8 cellular contexts compared by ENCODE assay signal in genomic region chr3:71226565-71227281, GRCh38.
A peak's percentile ranks its signal among the peaks of the same experiment; 100 is the strongest.
DNase-seq lines count a peak whose midpoint lies in the region; ATAC-seq and TF ChIP-seq lines count a peak whose summit lies in the region.

No MANE protein-coding gene starts in this region.

- H3K27ac ChIP-seq in thoracic aorta: peak overlapping the region; percentile 89 to 90

- POLR2A ChIA-PET in naive thymus-derived CD8-positive, alpha-beta T cell (lab: Charles Lee): interaction anchor here (0.7 kb wide), 1 partner anchor 14 kb away, joined by 5 read pairs; no protein-coding TSS in a partner anchor

- no peak for TF ChIP-seq CTCF in GM12864 (IDR thresholded peaks at IDR 0.05; ENCODE audit: low read depth, low read length, missing control alignments)
- TF ChIP-seq CTCF in astrocyte of the spinal cord (IDR thresholded peaks at IDR 0.05; ENCODE audit: low read depth, low read length): no peak
- TF ChIP-seq CTCF in thoracic aorta (IDR thresholded peaks at IDR 0.05): no peak

- in situ Hi-C loops in astrocyte of the spinal cord (cut with HindIII; ENCODE audit: low sequenced_read_pairs): no loop called here

- H3K9me3 ChIP-seq in T-helper 17 cell (ENCODE audit: control insufficient read depth, low read length, poor library complexity, severe bottlenecking): no peaks in the 10 kb centered on the region
- no peaks in the 10 kb centered on the region for H3K9me3 ChIP-seq in thoracic aorta

- peak overlapping the region; percentile 19 for H3K4me3 ChIP-seq in GM12864 (ENCODE audit: low read depth, low read length)
- H3K4me3 ChIP-seq in astrocyte of the spinal cord (ENCODE audit: low read depth, low read length): no peak overlapping the region
- H3K4me3 ChIP-seq in thoracic aorta: peak overlapping the region; percentile 70

- peak overlapping the region; percentile 94 for H3K27ac Mint-ChIP-seq in T-helper 17 cell
- peak overlapping the region; percentile 88 to 98 (median 92) for H3K27ac Mint-ChIP-seq in naive thymus-derived CD8-positive, alpha-beta T cell

- H3K27me3 Mint-ChIP-seq in T-helper 17 cell: no peaks in the 10 kb centered on the region
- H3K27me3 Mint-ChIP-seq in naive thymus-derived CD8-positive, alpha-beta T cell: no peaks in the 10 kb centered on the region

- no peaks in the 10 kb centered on the region for H3K36me3 ChIP-seq in thoracic aorta

- peaks cover 6% of the 10 kb centered on the region for H3K36me3 Mint-ChIP-seq in T-helper 17 cell (ENCODE audit: low read depth)
- H3K36me3 Mint-ChIP-seq in naive thymus-derived CD8-positive, alpha-beta T cell: peaks cover 8 to 20% (median 19%) of the 10 kb centered on the region in 3 donors

- peaks cover 18 to 65% of the 10 kb centered on the region in 2 donors for H3K4me1 ChIP-seq in thoracic aorta (ENCODE audit: control insufficient read depth in 1 of 2, low read depth in 2 of 2)

- H3K9me3 Mint-ChIP-seq in naive thymus-derived CD8-positive, alpha-beta T cell: peaks cover 0 to 9% (median 2%) of the 10 kb centered on the region in 9 donors

- peaks cover 32% of the 10 kb centered on the region for H3K4me1 Mint-ChIP-seq in T-helper 17 cell
- peaks cover 46 to 87% (median 82%) of the 10 kb centered on the region in 4 donors for H3K4me1 Mint-ChIP-seq in naive thymus-derived CD8-positive, alpha-beta T cell

- no peaks in the 10 kb centered on the region for H3K27me3 ChIP-seq in thoracic aorta (replicated peaks; ENCODE audit: insufficient read depth)

- peak; percentile 91 for ATAC-seq in HG02610 (IDR thresholded peaks at IDR 0.05; ENCODE audit: unreplicated experiment)
- ATAC-seq in T-helper 17 cell: peak; percentile 88
- ATAC-seq in naive thymus-derived CD8-positive, alpha-beta T cell: peak; percentile 81 to 83
- peak; percentile 41 for ATAC-seq in thoracic aorta (ENCODE audit: insufficient number of reproducible peaks, low FRiP score, low read depth)

- peak overlapping the region; percentile 90 for H3K4me3 Mint-ChIP-seq in T-helper 17 cell
- H3K4me3 Mint-ChIP-seq in naive thymus-derived CD8-positive, alpha-beta T cell: peak overlapping the region; percentile 62 to 92 (median 82)

- DNase-seq in GM12864 (ENCODE audit: low read depth) (peak; percentile 40), T-helper 17 cell (peak; percentile 17 to 45 (median 43)), astrocyte of the spinal cord (ENCODE audit: low read depth, low spot score) (peak; percentile 50), thoracic aorta (ENCODE audit: low spot score) (no peak), ecto neural progenitor cell (ENCODE audit: low spot score) (no peak), SKM-1 treated with dmso at 0.1 percent for 144 hours (lab: John Stamatoyannopoulos, UW; ENCODE audit: unreplicated experiment) (no peak)
- peak; percentile 43 to 82 (median 72) for DNase-seq in naive thymus-derived CD8-positive, alpha-beta T cell

Comparison
In these comparisons a context has a peak if more than half of its experiments do, and no peak if none do; other contexts are left out.
1. DNase-seq: peak in GM12864 (single experiment), T-helper 17 cell (3 of 3), astrocyte of the spinal cord (single experiment) and naive thymus-derived CD8-positive, alpha-beta T cell (10 of 10); none in thoracic aorta (single experiment), ecto neural progenitor cell (single experiment) and SKM-1 treated with dmso at 0.1 percent for 144 hours (single experiment).
2. ATAC-seq: peak in every context shown above with its lines; median percentile 91 in HG02610; 88 in T-helper 17 cell; 82 in naive thymus-derived CD8-positive, alpha-beta T cell; 41 in thoracic aorta.